11 cellular contexts compared by ENCODE assay signal in genomic region chr19:51081476-51081875, GRCh38. TPM values are rescaled to one million over a fixed set of nuclear protein-coding genes. Genes with fewer than 3 reads are reported as not detected.
"Had no signal": no experiment of that assay in that cellular context is flagged by ENCODE, and none has a peak within 500 bp of the region (broad histone marks: within the 10 kb centered on the region; RNA-seq: fewer than 3 reads in every experiment).

No MANE protein-coding gene starts in this region.

- H3K9me3 ChIP-seq: HAP-1 had no signal

- H3K4me1 ChIP-seq: HAP-1 had no signal

- H3K9ac ChIP-seq: GM23248 had no signal

- H3K4me3 ChIP-seq: GM23248, HAP-1 had no signal

- H3K36me3 ChIP-seq: HAP-1 had no signal

- ATAC-seq: HCT116, HepG2 had no signal

- H2AFZ ChIP-seq: GM23248 had no signal

- H3K27ac ChIP-seq: GM23248, HL-60 had no signal

- DNase-seq: GM23248, GOT3, H7, HFFc6 had no signal

RNA-seq across cellular contexts. Expression of gene KLK14, which starts 1.2 kb away (rescaled TPM):
- total RNA-seq: GM23248, H4, H7, HepG2, HT1080 had no signal
- polyA plus RNA-seq: GM23248, HepG2, IgD-negative memory B cell had no signal

RNA-seq across cellular contexts. Expression of gene KLK13, which starts 16.6 kb away (rescaled TPM):
- total RNA-seq: GM23248, H4, HepG2, HFFc6, HT1080 had no signal
- polyA plus RNA-seq: IgD-negative memory B cell had no signal

RNA-seq across cellular contexts. Expression of gene SIGLEC9, which starts 43.2 kb away (rescaled TPM):
- total RNA-seq: GM23248, H4, H7, HepG2, HFFc6 had no signal
- polyA plus RNA-seq: GM23248, HepG2 had no signal

RNA-seq across cellular contexts. Expression of gene KLK12, which starts 46.7 kb away (rescaled TPM):
- total RNA-seq: GM23248, H4, H7, HepG2, HFFc6, HT1080 had no signal
- polyA plus RNA-seq: GM23248, HepG2, IgD-negative memory B cell had no signal
